In the genomic region with DNA sequence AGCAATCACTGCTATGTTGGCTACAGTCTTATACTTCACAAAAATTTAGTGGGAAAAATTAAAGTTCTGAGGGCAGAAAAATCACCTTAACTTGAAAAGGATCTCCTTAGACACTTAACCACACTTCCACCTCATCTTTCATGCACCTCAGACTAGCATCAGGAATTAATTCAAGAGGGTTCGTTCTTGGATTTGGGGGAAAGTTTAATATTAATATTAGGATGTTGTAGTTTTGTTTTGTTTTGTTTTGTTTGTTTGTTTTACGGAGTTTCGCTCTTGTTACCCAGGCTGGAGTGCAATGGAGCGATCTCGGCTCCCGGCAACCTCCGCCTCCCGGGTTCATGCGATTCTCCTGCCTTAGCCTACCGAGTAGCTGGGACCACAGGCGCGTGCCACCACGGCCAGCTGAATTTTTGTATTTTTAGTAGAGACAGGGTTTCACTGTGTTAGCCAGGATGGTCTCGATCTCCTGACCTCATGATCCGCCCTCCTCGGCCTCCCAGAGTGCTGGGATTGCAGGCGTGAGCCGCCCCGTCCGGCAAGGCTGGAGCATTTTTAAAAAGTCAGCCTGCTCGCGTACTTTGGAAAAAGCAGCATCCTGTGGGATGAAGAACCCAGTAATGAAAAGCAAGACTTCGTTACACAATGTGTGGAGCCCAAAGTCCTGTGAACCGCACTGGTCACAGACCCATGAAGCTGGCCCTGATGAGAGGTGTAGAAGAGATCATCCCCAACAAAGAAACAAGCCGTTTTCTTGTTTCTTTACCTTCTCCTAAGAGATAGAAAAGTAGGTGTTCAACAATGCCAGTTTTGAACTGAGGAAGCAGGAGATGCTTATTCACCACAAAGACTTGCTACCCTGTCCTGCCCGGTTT, we compare ENCODE assay signal across 1 cellular context.
TF ChIP-seq lines count a peak whose summit lies in the region.

No MANE protein-coding gene starts in this region.

TF ChIP-seq in K562, 482 proteins besides CTCF, POLR2A, EP300 and RAD21 (continued from another document):
- TF ChIP-seq, protein P1, sequence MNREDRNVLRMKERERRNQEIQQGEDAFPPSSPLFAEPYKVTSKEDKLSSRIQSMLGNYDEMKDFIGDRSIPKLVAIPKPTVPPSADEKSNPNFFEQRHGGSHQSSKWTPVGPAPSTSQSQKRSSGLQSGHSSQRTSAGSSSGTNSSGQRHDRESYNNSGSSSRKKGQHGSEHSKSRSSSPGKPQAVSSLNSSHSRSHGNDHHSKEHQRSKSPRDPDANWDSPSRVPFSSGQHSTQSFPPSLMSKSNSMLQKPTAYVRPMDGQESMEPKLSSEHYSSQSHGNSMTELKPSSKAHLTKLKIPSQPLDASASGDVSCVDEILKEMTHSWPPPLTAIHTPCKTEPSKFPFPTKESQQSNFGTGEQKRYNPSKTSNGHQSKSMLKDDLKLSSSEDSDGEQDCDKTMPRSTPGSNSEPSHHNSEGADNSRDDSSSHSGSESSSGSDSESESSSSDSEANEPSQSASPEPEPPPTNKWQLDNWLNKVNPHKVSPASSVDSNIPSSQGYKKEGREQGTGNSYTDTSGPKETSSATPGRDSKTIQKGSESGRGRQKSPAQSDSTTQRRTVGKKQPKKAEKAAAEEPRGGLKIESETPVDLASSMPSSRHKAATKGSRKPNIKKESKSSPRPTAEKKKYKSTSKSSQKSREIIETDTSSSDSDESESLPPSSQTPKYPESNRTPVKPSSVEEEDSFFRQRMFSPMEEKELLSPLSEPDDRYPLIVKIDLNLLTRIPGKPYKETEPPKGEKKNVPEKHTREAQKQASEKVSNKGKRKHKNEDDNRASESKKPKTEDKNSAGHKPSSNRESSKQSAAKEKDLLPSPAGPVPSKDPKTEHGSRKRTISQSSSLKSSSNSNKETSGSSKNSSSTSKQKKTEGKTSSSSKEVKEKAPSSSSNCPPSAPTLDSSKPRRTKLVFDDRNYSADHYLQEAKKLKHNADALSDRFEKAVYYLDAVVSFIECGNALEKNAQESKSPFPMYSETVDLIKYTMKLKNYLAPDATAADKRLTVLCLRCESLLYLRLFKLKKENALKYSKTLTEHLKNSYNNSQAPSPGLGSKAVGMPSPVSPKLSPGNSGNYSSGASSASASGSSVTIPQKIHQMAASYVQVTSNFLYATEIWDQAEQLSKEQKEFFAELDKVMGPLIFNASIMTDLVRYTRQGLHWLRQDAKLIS (CRISPR knock-in tag; IDR thresholded peaks at IDR 0.05): no peak
- TF ChIP-seq FIP1L1 (IDR thresholded peaks at IDR 0.05; ENCODE audit: low read depth, low read length, poor library complexity, severe bottlenecking) (no peak), NR3C1 (CRISPR knock-in tag; IDR thresholded peaks at IDR 0.05) (no peak), ZNF274 (IDR thresholded peaks at IDR 0.05; ENCODE audit: borderline replicate concordance, low read depth, low read length) (no peak), POLR2G (IDR thresholded peaks at IDR 0.05; ENCODE audit: low read depth, low read length) (peak; percentile 90), BRD9 (IDR thresholded peaks at IDR 0.05; ENCODE audit: low read depth, partially characterized antibody) (no peak), SMARCB1 (IDR thresholded peaks at IDR 0.05; ENCODE audit: insufficient read length, low read depth) (no peak), ZNF695 (CRISPR knock-in tag; IDR thresholded peaks at IDR 0.05) (peak; percentile 86; the same call in 1 of the 2 replicates), SMAD3 (CRISPR knock-in tag; conservative IDR thresholded peaks at IDR 0.05) (no peak), SMARCE1 (IDR thresholded peaks at IDR 0.05) (no peak), SUPT5H (IDR thresholded peaks at IDR 0.05) (peak; percentile 97), NCOR1 (IDR thresholded peaks at IDR 0.05) (peak; percentile 72), STAT5A (IDR thresholded peaks at IDR 0.05; ENCODE audit: borderline replicate concordance, low read length) (peak; percentile 32; the same call in 1 of the 2 replicates)
- TF ChIP-seq, protein P2, sequence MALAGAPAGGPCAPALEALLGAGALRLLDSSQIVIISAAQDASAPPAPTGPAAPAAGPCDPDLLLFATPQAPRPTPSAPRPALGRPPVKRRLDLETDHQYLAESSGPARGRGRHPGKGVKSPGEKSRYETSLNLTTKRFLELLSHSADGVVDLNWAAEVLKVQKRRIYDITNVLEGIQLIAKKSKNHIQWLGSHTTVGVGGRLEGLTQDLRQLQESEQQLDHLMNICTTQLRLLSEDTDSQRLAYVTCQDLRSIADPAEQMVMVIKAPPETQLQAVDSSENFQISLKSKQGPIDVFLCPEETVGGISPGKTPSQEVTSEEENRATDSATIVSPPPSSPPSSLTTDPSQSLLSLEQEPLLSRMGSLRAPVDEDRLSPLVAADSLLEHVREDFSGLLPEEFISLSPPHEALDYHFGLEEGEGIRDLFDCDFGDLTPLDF (CRISPR knock-in tag; IDR thresholded peaks at IDR 0.05): peak; percentile 65; the same call in 1 of the 2 replicates
- TF ChIP-seq, protein P3, sequence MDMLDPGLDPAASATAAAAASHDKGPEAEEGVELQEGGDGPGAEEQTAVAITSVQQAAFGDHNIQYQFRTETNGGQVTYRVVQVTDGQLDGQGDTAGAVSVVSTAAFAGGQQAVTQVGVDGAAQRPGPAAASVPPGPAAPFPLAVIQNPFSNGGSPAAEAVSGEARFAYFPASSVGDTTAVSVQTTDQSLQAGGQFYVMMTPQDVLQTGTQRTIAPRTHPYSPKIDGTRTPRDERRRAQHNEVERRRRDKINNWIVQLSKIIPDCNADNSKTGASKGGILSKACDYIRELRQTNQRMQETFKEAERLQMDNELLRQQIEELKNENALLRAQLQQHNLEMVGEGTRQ (CRISPR knock-in tag; IDR thresholded peaks at IDR 0.05): no peak
- TF ChIP-seq, protein P4, sequence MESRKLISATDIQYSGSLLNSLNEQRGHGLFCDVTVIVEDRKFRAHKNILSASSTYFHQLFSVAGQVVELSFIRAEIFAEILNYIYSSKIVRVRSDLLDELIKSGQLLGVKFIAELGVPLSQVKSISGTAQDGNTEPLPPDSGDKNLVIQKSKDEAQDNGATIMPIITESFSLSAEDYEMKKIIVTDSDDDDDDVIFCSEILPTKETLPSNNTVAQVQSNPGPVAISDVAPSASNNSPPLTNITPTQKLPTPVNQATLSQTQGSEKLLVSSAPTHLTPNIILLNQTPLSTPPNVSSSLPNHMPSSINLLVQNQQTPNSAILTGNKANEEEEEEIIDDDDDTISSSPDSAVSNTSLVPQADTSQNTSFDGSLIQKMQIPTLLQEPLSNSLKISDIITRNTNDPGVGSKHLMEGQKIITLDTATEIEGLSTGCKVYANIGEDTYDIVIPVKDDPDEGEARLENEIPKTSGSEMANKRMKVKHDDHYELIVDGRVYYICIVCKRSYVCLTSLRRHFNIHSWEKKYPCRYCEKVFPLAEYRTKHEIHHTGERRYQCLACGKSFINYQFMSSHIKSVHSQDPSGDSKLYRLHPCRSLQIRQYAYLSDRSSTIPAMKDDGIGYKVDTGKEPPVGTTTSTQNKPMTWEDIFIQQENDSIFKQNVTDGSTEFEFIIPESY (CRISPR knock-in tag; IDR thresholded peaks at IDR 0.05): 0 out of 2 replicates have a peak, but pooled peaks have one; percentile 48
- TF ChIP-seq, protein P5, sequence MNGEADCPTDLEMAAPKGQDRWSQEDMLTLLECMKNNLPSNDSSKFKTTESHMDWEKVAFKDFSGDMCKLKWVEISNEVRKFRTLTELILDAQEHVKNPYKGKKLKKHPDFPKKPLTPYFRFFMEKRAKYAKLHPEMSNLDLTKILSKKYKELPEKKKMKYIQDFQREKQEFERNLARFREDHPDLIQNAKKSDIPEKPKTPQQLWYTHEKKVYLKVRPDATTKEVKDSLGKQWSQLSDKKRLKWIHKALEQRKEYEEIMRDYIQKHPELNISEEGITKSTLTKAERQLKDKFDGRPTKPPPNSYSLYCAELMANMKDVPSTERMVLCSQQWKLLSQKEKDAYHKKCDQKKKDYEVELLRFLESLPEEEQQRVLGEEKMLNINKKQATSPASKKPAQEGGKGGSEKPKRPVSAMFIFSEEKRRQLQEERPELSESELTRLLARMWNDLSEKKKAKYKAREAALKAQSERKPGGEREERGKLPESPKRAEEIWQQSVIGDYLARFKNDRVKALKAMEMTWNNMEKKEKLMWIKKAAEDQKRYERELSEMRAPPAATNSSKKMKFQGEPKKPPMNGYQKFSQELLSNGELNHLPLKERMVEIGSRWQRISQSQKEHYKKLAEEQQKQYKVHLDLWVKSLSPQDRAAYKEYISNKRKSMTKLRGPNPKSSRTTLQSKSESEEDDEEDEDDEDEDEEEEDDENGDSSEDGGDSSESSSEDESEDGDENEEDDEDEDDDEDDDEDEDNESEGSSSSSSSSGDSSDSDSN (IDR thresholded peaks at IDR 0.05; ENCODE audit: borderline replicate concordance in 1 of 2, low read depth in 2 of 2, low read length in 2 of 2): no peak
